1 cellular context compared by ENCODE assay signal in the genomic region with DNA sequence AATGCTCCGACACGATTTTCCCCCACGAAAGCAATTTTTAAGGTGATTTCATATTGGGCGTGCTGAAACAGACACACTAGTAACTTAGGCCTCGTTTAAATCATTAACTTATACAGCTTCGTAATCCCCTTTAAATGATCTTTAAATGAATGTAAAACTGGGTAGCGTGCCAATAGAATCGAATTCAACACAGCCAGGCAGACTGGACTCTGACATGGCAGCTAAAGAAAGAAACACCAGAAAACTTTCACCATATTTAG.
A peak's percentile ranks its signal among the peaks of the same experiment; 100 is the strongest.
TF ChIP-seq lines count a peak whose summit lies in the region.

No MANE protein-coding gene starts in this region.

TF ChIP-seq in K562, 482 proteins besides CTCF, POLR2A, EP300 and RAD21 (continued from another document):
- TF ChIP-seq, protein P1, sequence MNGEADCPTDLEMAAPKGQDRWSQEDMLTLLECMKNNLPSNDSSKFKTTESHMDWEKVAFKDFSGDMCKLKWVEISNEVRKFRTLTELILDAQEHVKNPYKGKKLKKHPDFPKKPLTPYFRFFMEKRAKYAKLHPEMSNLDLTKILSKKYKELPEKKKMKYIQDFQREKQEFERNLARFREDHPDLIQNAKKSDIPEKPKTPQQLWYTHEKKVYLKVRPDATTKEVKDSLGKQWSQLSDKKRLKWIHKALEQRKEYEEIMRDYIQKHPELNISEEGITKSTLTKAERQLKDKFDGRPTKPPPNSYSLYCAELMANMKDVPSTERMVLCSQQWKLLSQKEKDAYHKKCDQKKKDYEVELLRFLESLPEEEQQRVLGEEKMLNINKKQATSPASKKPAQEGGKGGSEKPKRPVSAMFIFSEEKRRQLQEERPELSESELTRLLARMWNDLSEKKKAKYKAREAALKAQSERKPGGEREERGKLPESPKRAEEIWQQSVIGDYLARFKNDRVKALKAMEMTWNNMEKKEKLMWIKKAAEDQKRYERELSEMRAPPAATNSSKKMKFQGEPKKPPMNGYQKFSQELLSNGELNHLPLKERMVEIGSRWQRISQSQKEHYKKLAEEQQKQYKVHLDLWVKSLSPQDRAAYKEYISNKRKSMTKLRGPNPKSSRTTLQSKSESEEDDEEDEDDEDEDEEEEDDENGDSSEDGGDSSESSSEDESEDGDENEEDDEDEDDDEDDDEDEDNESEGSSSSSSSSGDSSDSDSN (IDR thresholded peaks at IDR 0.05; ENCODE audit: borderline replicate concordance in 1 of 2, low read depth in 2 of 2, low read length in 2 of 2), result no peak
- no peak for TF ChIP-seq ZBTB17 (CRISPR knock-in tag; IDR thresholded peaks at IDR 0.05)
- TF ChIP-seq EGR1 (conservative IDR thresholded peaks at IDR 0.05), result no peak
- TF ChIP-seq BCLAF1 (IDR thresholded peaks at IDR 0.05; ENCODE audit: borderline replicate concordance in 1 of 2, control insufficient read depth in 1 of 2, low read depth in 2 of 2, low read length in 1 of 2), result no peak
- no peak for TF ChIP-seq KAT7 (CRISPR knock-in tag; IDR thresholded peaks at IDR 0.05; ENCODE audit: borderline replicate concordance)
- TF ChIP-seq BRD4 (IDR thresholded peaks at IDR 0.05), result no peak
- TF ChIP-seq FOS (IDR thresholded peaks at IDR 0.05; ENCODE audit: extremely low read depth, insufficient read length), result no peak
- peak; percentile 8 for TF ChIP-seq CHD1 (IDR thresholded peaks at IDR 0.05; ENCODE audit: low read length)
- no peak for TF ChIP-seq CBX5 (IDR thresholded peaks at IDR 0.05; ENCODE audit: borderline replicate concordance, low read depth)
- no peak for TF ChIP-seq DACH1 (IDR thresholded peaks at IDR 0.05; ENCODE audit: partially characterized antibody)
- no peak for TF ChIP-seq SP1 (CRISPR knock-in tag; IDR thresholded peaks at IDR 0.05)
- TF ChIP-seq GATAD2B (IDR thresholded peaks at IDR 0.05; ENCODE audit: borderline replicate concordance), result no peak
- no peak for TF ChIP-seq ZFPM2 (CRISPR knock-in tag; IDR thresholded peaks at IDR 0.05)
- no peak for TF ChIP-seq DPF2 (IDR thresholded peaks at IDR 0.05)
- 0 out of 2 replicates have a peak, but pooled peaks have one; percentile 0 for TF ChIP-seq ETV1 (tag; conservative IDR thresholded peaks at IDR 0.05; ENCODE audit: low read depth)
- TF ChIP-seq ZNF232 (CRISPR knock-in tag; IDR thresholded peaks at IDR 0.05), result no peak
- no peak for TF ChIP-seq RBM39 (optimal IDR thresholded peaks at IDR 0.05; ENCODE audit: low read depth, low read length)
- peak in 1 of 2 experiments; percentile 64; a peak in 1 of 4 replicates for TF ChIP-seq ARNT (IDR thresholded peaks at IDR 0.05)
- no peak for TF ChIP-seq LARP7 (IDR thresholded peaks at IDR 0.05)
- no peak for TF ChIP-seq ZFP36 (IDR thresholded peaks at IDR 0.05; ENCODE audit: low read depth, low read length, partially characterized antibody)
- no peak for TF ChIP-seq SIN3B (IDR thresholded peaks at IDR 0.05; ENCODE audit: low read depth)
- TF ChIP-seq, protein P2, sequence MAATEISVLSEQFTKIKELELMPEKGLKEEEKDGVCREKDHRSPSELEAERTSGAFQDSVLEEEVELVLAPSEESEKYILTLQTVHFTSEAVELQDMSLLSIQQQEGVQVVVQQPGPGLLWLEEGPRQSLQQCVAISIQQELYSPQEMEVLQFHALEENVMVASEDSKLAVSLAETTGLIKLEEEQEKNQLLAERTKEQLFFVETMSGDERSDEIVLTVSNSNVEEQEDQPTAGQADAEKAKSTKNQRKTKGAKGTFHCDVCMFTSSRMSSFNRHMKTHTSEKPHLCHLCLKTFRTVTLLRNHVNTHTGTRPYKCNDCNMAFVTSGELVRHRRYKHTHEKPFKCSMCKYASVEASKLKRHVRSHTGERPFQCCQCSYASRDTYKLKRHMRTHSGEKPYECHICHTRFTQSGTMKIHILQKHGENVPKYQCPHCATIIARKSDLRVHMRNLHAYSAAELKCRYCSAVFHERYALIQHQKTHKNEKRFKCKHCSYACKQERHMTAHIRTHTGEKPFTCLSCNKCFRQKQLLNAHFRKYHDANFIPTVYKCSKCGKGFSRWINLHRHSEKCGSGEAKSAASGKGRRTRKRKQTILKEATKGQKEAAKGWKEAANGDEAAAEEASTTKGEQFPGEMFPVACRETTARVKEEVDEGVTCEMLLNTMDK (IDR thresholded peaks at IDR 0.05; ENCODE audit: borderline replicate concordance, insufficient read depth, low read depth, low read length, poor library complexity, severe bottlenecking), result no peak
- no peak for TF ChIP-seq SOX6 (IDR thresholded peaks at IDR 0.05)
- no peak for TF ChIP-seq ZNF165 (CRISPR knock-in tag; IDR thresholded peaks at IDR 0.05; ENCODE audit: borderline replicate concordance)
- TF ChIP-seq NFRKB (IDR thresholded peaks at IDR 0.05; ENCODE audit: low read depth), result 0 out of 2 replicates have a peak, but pooled peaks have one; percentile 12
- TF ChIP-seq NR2C1 (IDR thresholded peaks at IDR 0.05), result no peak
- TF ChIP-seq NR2C1 (tag; IDR thresholded peaks at IDR 0.05), result no peak
- TF ChIP-seq STAT6 (CRISPR knock-in tag; IDR thresholded peaks at IDR 0.05), result no peak
- TF ChIP-seq RFX1 (IDR thresholded peaks at IDR 0.05), result no peak
- 0 out of 6 replicates have a peak, but pooled peaks of 1 of the 3 experiments have one; percentile 6 for TF ChIP-seq ZBTB11 (CRISPR knock-in tag; IDR thresholded peaks at IDR 0.05)
- TF ChIP-seq FOSL1 (tag; conservative IDR thresholded peaks at IDR 0.05), result no peak
- TF ChIP-seq SNAPC5 (CRISPR knock-in tag; IDR thresholded peaks at IDR 0.05), result no peak
- TF ChIP-seq RFX7 (CRISPR knock-in tag; IDR thresholded peaks at IDR 0.05), result no peak
- no peak for TF ChIP-seq ELF4 (CRISPR knock-in tag; IDR thresholded peaks at IDR 0.05)
